8 cellular contexts compared by ENCODE assay signal in genomic region chr18:76922107-76922506, GRCh38.
DNase-seq lines count a peak whose midpoint lies in the region; ATAC-seq and TF ChIP-seq lines count a peak whose summit lies in the region.

No MANE protein-coding gene starts in this region.

- peaks cover 25% of the 10 kb centered on the region for H3K79me1 ChIP-seq in mesenchymal stem cell (replicated peaks; ENCODE audit: low read length, poor library complexity, severe bottlenecking)

- no peak overlapping the region for H2BK12ac ChIP-seq in mesenchymal stem cell (ENCODE audit: low read length in 2 of 2)

- H2BK5ac ChIP-seq in mesenchymal stem cell (ENCODE audit: low read depth, low read length, poor library complexity, severe bottlenecking), result no peak overlapping the region

- H3K27me3 ChIP-seq in colonic mucosa (no peaks in the 10 kb centered on the region), mesenchymal stem cell (ENCODE audit: control insufficient read depth in 1 of 2, insufficient read depth in 1 of 2, low read length in 2 of 2) (no peaks in the 10 kb centered on the region), stomach (no peaks in the 10 kb centered on the region)

- no peaks in the 10 kb centered on the region for H3K36me3 ChIP-seq in colonic mucosa
- H3K36me3 ChIP-seq in mesenchymal stem cell (ENCODE audit: control insufficient read depth in 1 of 2, insufficient read depth in 2 of 2, low read depth in 1 of 2, low read length in 2 of 2), result peaks cover 36 to 81% of the 10 kb centered on the region in 2 experiments
- peaks cover 27 to 83% (median 79%) of the 10 kb centered on the region in 4 donors for H3K36me3 ChIP-seq in stomach

- no peaks in the 10 kb centered on the region for H3K27me3 Mint-ChIP-seq in activated B cell treated with CpG ODN at 0.5 μM for 24 hours

- H3K9me3 ChIP-seq in colonic mucosa, result no peaks in the 10 kb centered on the region
- H3K9me3 ChIP-seq in mesenchymal stem cell (ENCODE audit: control insufficient read depth, low read length), result no peaks in the 10 kb centered on the region
- no peaks in the 10 kb centered on the region for H3K9me3 ChIP-seq in stomach

- H4K91ac ChIP-seq in mesenchymal stem cell (ENCODE audit: low read length), result no peak overlapping the region

- TF ChIP-seq CTCF in activated B cell treated with CpG ODN at 0.5 μM for 24 hours (IDR thresholded peaks at IDR 0.05), result no peak
- peak; percentile 49 for TF ChIP-seq CTCF in colonic mucosa (IDR thresholded peaks at IDR 0.05)
- TF ChIP-seq CTCF in stomach (IDR thresholded peaks at IDR 0.05), result peak in 5 of 7 experiments; percentile 38 to 84 (median 63)

- H3K4me3 ChIP-seq in colonic mucosa (no peak overlapping the region), mesenchymal stem cell (ENCODE audit: insufficient read depth in 1 of 2, low read depth in 1 of 2, low read length in 2 of 2) (no peak overlapping the region), stomach (no peak overlapping the region)

- H3K14ac ChIP-seq in mesenchymal stem cell (ENCODE audit: low read length in 2 of 2), result no peak overlapping the region

- H3K23ac ChIP-seq in mesenchymal stem cell (ENCODE audit: low read length in 2 of 2), result no peak overlapping the region

- H3K4me1 ChIP-seq in colonic mucosa, result no peaks in the 10 kb centered on the region
- H3K4me1 ChIP-seq in mesenchymal stem cell (ENCODE audit: control insufficient read depth, insufficient read depth, low read depth, low read length), result no peaks in the 10 kb centered on the region
- H3K4me1 ChIP-seq in stomach, result peaks cover 0 to 6% (median 0%) of the 10 kb centered on the region in 4 donors

- no peak for TF ChIP-seq EP300 in stomach (IDR thresholded peaks at IDR 0.05)

- no peak overlapping the region for H2AFZ ChIP-seq in mesenchymal stem cell (ENCODE audit: low read depth, low read length)

- H3K9ac ChIP-seq in colonic mucosa (ENCODE audit: low read depth in 2 of 2, low read length in 2 of 2), result no peak overlapping the region
- H3K9ac ChIP-seq in mesenchymal stem cell (ENCODE audit: low read length), result no peak overlapping the region

- CTCF ChIA-PET in activated B cell treated with CpG ODN at 0.5 μM for 24 hours (lab: Charles Lee), result interaction anchor here (0.6 to 8.8 kb wide), 22 partner anchors 9 to 728 kb away, joined by 3 to 182 read pairs (median 5); no protein-coding TSS in a partner anchor

- no peak overlapping the region for H3K4me2 ChIP-seq in mesenchymal stem cell (ENCODE audit: low read length, poor library complexity, severe bottlenecking)

- peaks cover 78% of the 10 kb centered on the region for H3K36me3 Mint-ChIP-seq in activated B cell treated with CpG ODN at 0.5 μM for 24 hours (ENCODE audit: low read depth)

- peak overlapping the region; percentile 13 for H3K4me3 Mint-ChIP-seq in activated B cell treated with CpG ODN at 0.5 μM for 24 hours

- peaks cover 8% of the 10 kb centered on the region for H3K4me1 Mint-ChIP-seq in activated B cell treated with CpG ODN at 0.5 μM for 24 hours

- H3K4ac ChIP-seq in mesenchymal stem cell (ENCODE audit: low read depth in 1 of 2, low read length in 2 of 2), result no peak overlapping the region

- no peak overlapping the region for H4K8ac ChIP-seq in mesenchymal stem cell (ENCODE audit: low read length)

- TF ChIP-seq POLR2A in stomach (IDR thresholded peaks at IDR 0.05), result no peak

- 60% methylated on average over 10 of the region's 10 CpGs for WGBS in mesenchymal stem cell
- 12 to 28% (median 14%) methylated on average over 10 of the region's 10 CpGs for WGBS in stomach, 5 donors

- no peak overlapping the region for H3K18ac ChIP-seq in mesenchymal stem cell (ENCODE audit: low read depth in 1 of 2, low read length in 2 of 2)

- H2BK120ac ChIP-seq in mesenchymal stem cell (ENCODE audit: low read depth, low read length), result no peak overlapping the region

- intact Hi-C loops in Right ventricle myocardium superior (cut with DNase I) (no loop called here), cardiac septum (cut with DNase I) (loop anchor here (10.0 kb wide), 1 partner anchor 63 kb away; no protein-coding TSS in a partner anchor), activated B cell treated with CpG ODN at 0.5 μM for 24 hours (cut with micrococcal nuclease) (loop anchor here (1.0 to 10.0 kb wide), 8 partner anchors 61 to 780 kb away; no protein-coding TSS in a partner anchor), colonic mucosa (cut with DNase I) (loop anchor here (5.0 kb wide), 1 partner anchor 120 kb away; no protein-coding TSS in a partner anchor), stomach (cut with DNase I; ENCODE audit: low total_unique reads) (loop anchor here (10.0 kb wide), 1 partner anchor 63 kb away; no protein-coding TSS in a partner anchor)

- H2BK15ac ChIP-seq in mesenchymal stem cell (ENCODE audit: low read depth, poor library complexity, severe bottlenecking), result no peak overlapping the region

- ATAC-seq in Right ventricle myocardium superior (ENCODE audit: poor library complexity) (peak; percentile 89), HG02763 (IDR thresholded peaks at IDR 0.05; ENCODE audit: unreplicated experiment) (peak; percentile 94), activated B cell treated with CpG ODN at 0.5 μM for 24 hours (ENCODE audit: low read depth) (peak; percentile 100)

- POLR2A ChIA-PET in activated B cell treated with CpG ODN at 0.5 μM for 24 hours (lab: Charles Lee), result interaction anchor here (0.7 to 2.0 kb wide), 9 partner anchors 13 to 287 kb away, joined by 3 to 12 read pairs (median 4); no protein-coding TSS in a partner anchor

- no peak overlapping the region for H2AK5ac ChIP-seq in mesenchymal stem cell (ENCODE audit: low read length, severe bottlenecking)

- peak; percentile 66 for DNase-seq in Right ventricle myocardium superior
- DNase-seq in cardiac septum (ENCODE audit: low spot score), result no peak
- peak; percentile 29 for DNase-seq in NCI-H128 (lab: John Stamatoyannopoulos, UW; ENCODE audit: unreplicated experiment)
- DNase-seq in activated B cell treated with CpG ODN at 0.5 μM for 24 hours, result peak; percentile 39
- DNase-seq in colonic mucosa, result peak; percentile 59
- peak; percentile 50 for DNase-seq in mesenchymal stem cell
- peak; percentile 70 for DNase-seq in stomach

- no peaks in the 10 kb centered on the region for H3K9me3 Mint-ChIP-seq in activated B cell treated with CpG ODN at 0.5 μM for 24 hours

- H3K27ac ChIP-seq in colonic mucosa, result no peak overlapping the region
- H3K27ac ChIP-seq in mesenchymal stem cell (ENCODE audit: low read length, poor library complexity, severe bottlenecking), result no peak overlapping the region
- H3K27ac ChIP-seq in stomach, result no peak overlapping the region

- peak overlapping the region; percentile 57 for H3K27ac Mint-ChIP-seq in activated B cell treated with CpG ODN at 0.5 μM for 24 hours
